Comparison of ENCODE assay signal across 1 cellular context in the genomic region with DNA sequence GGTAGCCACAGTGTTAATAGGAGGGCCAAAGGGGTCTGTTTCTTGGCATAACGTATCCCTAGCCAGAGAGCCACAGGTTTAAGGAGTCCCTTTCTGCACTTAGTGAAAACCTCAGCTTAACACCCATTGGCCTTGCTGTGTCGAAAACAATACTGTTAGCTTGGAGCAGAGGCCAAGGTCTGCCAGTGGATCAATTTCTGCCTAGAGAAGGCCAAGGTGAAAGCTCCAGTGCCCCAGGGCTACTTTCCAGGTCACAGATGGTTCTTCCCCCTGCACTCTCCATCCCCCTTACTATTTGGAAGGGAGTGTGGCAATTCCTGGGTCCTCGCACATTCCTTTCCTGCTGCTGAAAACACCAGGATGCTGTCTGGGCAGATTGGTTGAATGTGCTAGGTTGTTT.
TF ChIP-seq lines count a peak whose summit lies in the region.

No MANE protein-coding gene starts in this region.

TF ChIP-seq in IMR-90, 13 proteins besides CTCF, POLR2A, EP300 and RAD21 (continued from another document):
- TF ChIP-seq, protein P1, sequence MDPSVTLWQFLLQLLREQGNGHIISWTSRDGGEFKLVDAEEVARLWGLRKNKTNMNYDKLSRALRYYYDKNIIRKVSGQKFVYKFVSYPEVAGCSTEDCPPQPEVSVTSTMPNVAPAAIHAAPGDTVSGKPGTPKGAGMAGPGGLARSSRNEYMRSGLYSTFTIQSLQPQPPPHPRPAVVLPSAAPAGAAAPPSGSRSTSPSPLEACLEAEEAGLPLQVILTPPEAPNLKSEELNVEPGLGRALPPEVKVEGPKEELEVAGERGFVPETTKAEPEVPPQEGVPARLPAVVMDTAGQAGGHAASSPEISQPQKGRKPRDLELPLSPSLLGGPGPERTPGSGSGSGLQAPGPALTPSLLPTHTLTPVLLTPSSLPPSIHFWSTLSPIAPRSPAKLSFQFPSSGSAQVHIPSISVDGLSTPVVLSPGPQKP (IDR thresholded peaks at IDR 0.05; ENCODE audit: borderline replicate concordance, low read depth, low read length) = no peak
- TF ChIP-seq NFE2L2 (IDR thresholded peaks at IDR 0.05; ENCODE audit: low read depth, low read length) (no peak), SMC3 (IDR thresholded peaks at IDR 0.05; ENCODE audit: low read depth, low read length) (no peak), RFX5 (IDR thresholded peaks at IDR 0.05; ENCODE audit: low read depth, low read length) (no peak)
